8 cellular contexts compared by ENCODE assay signal in the genomic region with DNA sequence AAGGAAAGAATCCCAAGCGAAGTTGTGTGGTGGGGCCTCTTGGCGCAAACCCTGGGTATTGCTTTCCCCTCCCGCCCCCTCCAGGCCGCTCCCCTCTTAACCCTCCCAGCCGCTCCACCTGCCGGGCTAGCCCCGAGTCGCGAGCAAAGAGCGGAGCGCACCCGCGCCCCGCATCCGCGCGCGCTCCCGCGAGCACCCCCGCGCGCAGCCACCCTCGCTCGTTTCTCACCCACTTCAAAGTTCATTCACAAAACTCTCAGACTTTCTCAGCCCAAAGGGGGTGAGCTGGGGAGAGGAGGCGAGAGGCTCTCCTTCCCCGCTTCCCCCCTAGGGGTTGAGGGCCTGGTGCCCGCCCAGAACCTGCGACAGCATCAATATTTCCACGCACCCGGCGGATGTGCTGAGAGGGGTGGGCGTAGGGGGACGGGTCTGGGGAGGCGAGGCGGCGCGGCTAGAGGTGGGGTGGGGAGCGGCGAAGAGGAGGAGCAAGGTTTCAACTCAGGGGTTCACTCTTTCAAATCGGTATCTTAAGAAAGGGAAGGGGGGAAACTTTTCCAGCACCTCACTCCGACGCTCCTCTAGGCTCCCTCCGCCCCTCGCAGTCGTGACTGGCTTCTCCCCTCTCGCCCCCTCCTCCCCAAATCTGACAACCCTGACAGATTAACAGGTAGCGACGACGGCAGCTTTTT. TPM values are rescaled to one million over a fixed set of nuclear protein-coding genes. Genes with fewer than 3 reads are reported as not detected.
DNase-seq lines count a peak whose midpoint lies in the region; ATAC-seq and TF ChIP-seq lines count a peak whose summit lies in the region.

No MANE protein-coding gene starts in this region.

- H3K9me3 Mint-ChIP-seq in activated naive CD4-positive, alpha-beta T cell treated with anti-CD3 and anti-CD28 coated beads, Interleukin-2, amount 10 ng/mL, durations not matched to agents 7 days and 5 days: no peaks in the 10 kb centered on the region

- H3K27me3 ChIP-seq in KMS-11 (ENCODE audit: insufficient read depth, low read depth): no peaks in the 10 kb centered on the region
- H3K27me3 ChIP-seq in SK-N-SH (ENCODE audit: insufficient read depth): no peaks in the 10 kb centered on the region
- H3K27me3 ChIP-seq in cardiac muscle cell: no peaks in the 10 kb centered on the region
- no peaks in the 10 kb centered on the region for H3K27me3 ChIP-seq in parathyroid adenoma (ENCODE audit: control insufficient read depth, insufficient read depth, low read length)
- no peaks in the 10 kb centered on the region for H3K27me3 ChIP-seq in transverse colon

- peaks cover 40% of the 10 kb centered on the region for H3K4me1 ChIP-seq in KMS-11 (ENCODE audit: low read depth, poor library complexity, severe bottlenecking)
- H3K4me1 ChIP-seq in SK-N-SH (ENCODE audit: control insufficient read depth in 1 of 2, insufficient read depth in 2 of 2, low read depth in 1 of 2, low read length in 1 of 2): peaks cover 0 to 17% of the 10 kb centered on the region in 2 experiments; a peak in 2 of 4 replicates
- peaks cover 25% of the 10 kb centered on the region for H3K4me1 ChIP-seq in cardiac muscle cell (ENCODE audit: low read depth)
- no peaks in the 10 kb centered on the region for H3K4me1 ChIP-seq in parathyroid adenoma
- H3K4me1 ChIP-seq in transverse colon: peaks cover 1 to 27% (median 5%) of the 10 kb centered on the region in 4 donors

- H3K4me3 Mint-ChIP-seq in activated naive CD4-positive, alpha-beta T cell treated with anti-CD3 and anti-CD28 coated beads, Interleukin-2, amount 10 ng/mL, durations not matched to agents 7 days and 5 days: peak overlapping the region; percentile 76

- no peak overlapping the region for H3K4me3 ChIP-seq in KMS-11 (IDR thresholded peaks at IDR 0.05; ENCODE audit: insufficient read depth, low read depth, low read length)
- H3K4me3 ChIP-seq in SK-N-SH (ENCODE audit: low read depth in 2 of 2, low read length in 1 of 2): peak overlapping the region; percentile 94 to 97
- H3K4me3 ChIP-seq in cardiac muscle cell: peak overlapping the region; percentile 64
- H3K4me3 ChIP-seq in parathyroid adenoma (ENCODE audit: low read depth, low read length): peak overlapping the region; percentile 92
- H3K4me3 ChIP-seq in transverse colon: peak overlapping the region; percentile 64 to 85 (median 78)

- DNase-seq in SK-N-SH: peak; percentile 84
- DNase-seq in activated naive CD4-positive, alpha-beta T cell treated with anti-CD3 and anti-CD28 coated beads, Interleukin-2, amount 10 ng/mL, durations not matched to agents 7 days and 5 days: peak; percentile 81
- peak in 1 of 2 donors; percentile 84 for DNase-seq in cardiac muscle cell (ENCODE audit: low read depth in 1 of 2, low spot score in 1 of 2)
- peak; percentile 83 for DNase-seq in transverse colon

- peaks cover 32% of the 10 kb centered on the region for H3F3A ChIP-seq in SK-N-SH (replicated peaks; ENCODE audit: insufficient read depth)

- TF ChIP-seq CTCF in C4-2B (conservative IDR thresholded peaks at IDR 0.05) (peak; percentile 32), KMS-11 (conservative IDR thresholded peaks at IDR 0.05; ENCODE audit: low read depth, low read length) (peak; percentile 44; the same call in 1 of the 2 replicates), SK-N-SH (IDR thresholded peaks at IDR 0.05) (peak; percentile 44), cardiac muscle cell (IDR thresholded peaks at IDR 0.05; ENCODE audit: low read depth, low read length) (peak; percentile 26), parathyroid adenoma (IDR thresholded peaks at IDR 0.05) (peak; percentile 23), transverse colon (IDR thresholded peaks at IDR 0.05) (peak; percentile 23 to 57 (median 36))

- under 1% methylated on average over 20 of the region's 50 CpGs for WGBS in SK-N-SH (ENCODE audit: low lambda C conversion rate)
- WGBS in transverse colon (ENCODE audit: low coverage in 1 of 2), 2 donors: 0 to 1% methylated on average over 1 to 38 of the region's 50 CpGs

- H3K9ac ChIP-seq in KMS-11: peak overlapping the region; percentile 71; the same call in 1 of the 2 replicates
- peak overlapping the region; percentile 93 for H3K9ac ChIP-seq in SK-N-SH
- no peak overlapping the region for H3K9ac ChIP-seq in parathyroid adenoma

- no peaks in the 10 kb centered on the region for H3K36me3 ChIP-seq in KMS-11 (ENCODE audit: insufficient read depth)
- H3K36me3 ChIP-seq in SK-N-SH (replicated peaks in 1 of 2; ENCODE audit: control insufficient read depth in 1 of 2, insufficient read depth in 2 of 2, low read length in 1 of 2): no peaks in the 10 kb centered on the region
- H3K36me3 ChIP-seq in cardiac muscle cell: no peaks in the 10 kb centered on the region
- no peaks in the 10 kb centered on the region for H3K36me3 ChIP-seq in parathyroid adenoma (ENCODE audit: control insufficient read depth, insufficient read depth, low read length)
- no peaks in the 10 kb centered on the region for H3K36me3 ChIP-seq in transverse colon

- no peak for TF ChIP-seq EP300 in SK-N-SH (IDR thresholded peaks at IDR 0.05; ENCODE audit: borderline replicate concordance in 1 of 2, low read depth in 1 of 2, low read length in 1 of 2)
- no peak for TF ChIP-seq EP300 in transverse colon (IDR thresholded peaks at IDR 0.05; ENCODE audit: low read depth)

- TF ChIP-seq POLR2A in transverse colon (IDR thresholded peaks at IDR 0.05): peak; percentile 59

- POLR2A ChIA-PET in SK-N-SH (lab: Yijun Ruan, JAX): interaction anchor here (0.6 to 5.4 kb wide), 22 partner anchors 33 to 496 kb away, joined by 3 to 80 read pairs (median 8); no protein-coding TSS in a partner anchor

- TF ChIP-seq RAD21 in SK-N-SH (IDR thresholded peaks at IDR 0.05; ENCODE audit: low read length): peak; percentile 16; the same call in 1 of the 2 replicates

- in situ Hi-C loops in transverse colon (cut with MboI; ENCODE audit: low pct_ligation_motif_present in 1 of 4, low pct_unique_long_range_greater_than_20kb in 1 of 4, low sequenced_read_pairs in 3 of 4): loop anchor here in 1 of 4 donors (10.0 kb wide), 1 partner anchor 417 kb away; no protein-coding TSS in a partner anchor

- H2AFZ ChIP-seq in KMS-11 (ENCODE audit: low read depth) (peak overlapping the region; percentile 85), SK-N-SH (ENCODE audit: low read depth) (peak overlapping the region; percentile 61; the same call in 1 of the 2 replicates), parathyroid adenoma (peak overlapping the region; percentile 90)

- H3K4me2 ChIP-seq in KMS-11 (peak overlapping the region; percentile 75), SK-N-SH (peak overlapping the region; percentile 92), parathyroid adenoma (ENCODE audit: low read length) (peak overlapping the region; percentile 99)

- H3K9me2 ChIP-seq in SK-N-SH: no peaks in the 10 kb centered on the region

- CTCF ChIA-PET in SK-N-SH (lab: Yijun Ruan, JAX): interaction anchor here (0.6 to 7.8 kb wide), 9 partner anchors 12 to 304 kb away, joined by 3 to 91 read pairs (median 4); no protein-coding TSS in a partner anchor
- CTCF ChIA-PET in activated naive CD4-positive, alpha-beta T cell treated with anti-CD3 and anti-CD28 coated beads, Interleukin-2, amount 10 ng/mL, durations not matched to agents 7 days and 5 days (lab: Charles Lee): interaction anchor here (0.9 to 2.3 kb wide), 3 partner anchors 56 to 101 kb away, joined by 4 to 6 read pairs (median 5); no protein-coding TSS in a partner anchor

- no peaks in the 10 kb centered on the region for H3K79me2 ChIP-seq in KMS-11 (ENCODE audit: insufficient read depth, low read depth)
- peaks cover 25% of the 10 kb centered on the region; the same call in 1 of the 2 replicates for H3K79me2 ChIP-seq in SK-N-SH (ENCODE audit: insufficient read depth)
- H3K79me2 ChIP-seq in parathyroid adenoma: no peaks in the 10 kb centered on the region

- H3K27ac ChIP-seq in C4-2B: peak overlapping the region; percentile 96
- H3K27ac ChIP-seq in KMS-11: peak overlapping the region; percentile 64
- peak overlapping the region; percentile 98 to 99 for H3K27ac ChIP-seq in SK-N-SH (ENCODE audit: low read depth in 2 of 2, low read length in 1 of 2)
- H3K27ac ChIP-seq in cardiac muscle cell: peak overlapping the region; percentile 92
- H3K27ac ChIP-seq in parathyroid adenoma: peak overlapping the region; percentile 98
- H3K27ac ChIP-seq in transverse colon: peak overlapping the region; percentile 93 to 99 (median 98)

- no peaks in the 10 kb centered on the region for H3K9me3 ChIP-seq in SK-N-SH
- no peaks in the 10 kb centered on the region for H3K9me3 ChIP-seq in cardiac muscle cell (ENCODE audit: low read depth)
- H3K9me3 ChIP-seq in parathyroid adenoma (ENCODE audit: control insufficient read depth, low read length): no peaks in the 10 kb centered on the region
- no peaks in the 10 kb centered on the region for H3K9me3 ChIP-seq in transverse colon

- H3K36me3 Mint-ChIP-seq in activated naive CD4-positive, alpha-beta T cell treated with anti-CD3 and anti-CD28 coated beads, Interleukin-2, amount 10 ng/mL, durations not matched to agents 7 days and 5 days: no peaks in the 10 kb centered on the region

- intact Hi-C loops in transverse colon (cut with DNase I; ENCODE audit: low total_unique reads): loop anchor here (10.0 kb wide), 1 partner anchor 237 kb away; no protein-coding TSS in a partner anchor

- H3K27me3 Mint-ChIP-seq in activated naive CD4-positive, alpha-beta T cell treated with anti-CD3 and anti-CD28 coated beads, Interleukin-2, amount 10 ng/mL, durations not matched to agents 7 days and 5 days: peaks cover 86% of the 10 kb centered on the region

- H3K4me1 Mint-ChIP-seq in activated naive CD4-positive, alpha-beta T cell treated with anti-CD3 and anti-CD28 coated beads, Interleukin-2, amount 10 ng/mL, durations not matched to agents 7 days and 5 days: peaks cover 54% of the 10 kb centered on the region

- H3K27ac Mint-ChIP-seq in activated naive CD4-positive, alpha-beta T cell treated with anti-CD3 and anti-CD28 coated beads, Interleukin-2, amount 10 ng/mL, durations not matched to agents 7 days and 5 days: peak overlapping the region; percentile 79

- ATAC-seq in HG02885 (IDR thresholded peaks at IDR 0.05; ENCODE audit: poor library complexity, unreplicated experiment): no peak

- H4K20me1 ChIP-seq in KMS-11 (ENCODE audit: insufficient read depth) (no peaks in the 10 kb centered on the region), SK-N-SH (ENCODE audit: insufficient read depth) (no peaks in the 10 kb centered on the region)

TF ChIP-seq in SK-N-SH, 30 proteins besides CTCF, POLR2A, EP300 and RAD21 (continues in another document):
- no peak for TF ChIP-seq ELF1 (IDR thresholded peaks at IDR 0.05)
- TF ChIP-seq MEF2A (IDR thresholded peaks at IDR 0.05; ENCODE audit: borderline replicate concordance, low read depth): no peak
- no peak for TF ChIP-seq JUND (IDR thresholded peaks at IDR 0.05)
- no peak for TF ChIP-seq TEAD4 (IDR thresholded peaks at IDR 0.05; ENCODE audit: borderline replicate concordance, insufficient read depth)
- TF ChIP-seq MXI1 (IDR thresholded peaks at IDR 0.05; ENCODE audit: low read depth, low read length): peak; percentile 44; the same call in 1 of the 2 replicates

RNA-seq across cellular contexts. Expression of gene MAML3, which starts 1.8 kb away (rescaled TPM):
- polyA plus RNA-seq in SK-N-SH (2012; rRNA removed): 5.3 and 5.6 TPM in 2 replicates
- polyA plus RNA-seq in SK-N-SH (2012; cell fraction: cytosol; rRNA removed): 4.8 and 5.8 TPM in 2 replicates
- polyA plus RNA-seq in SK-N-SH (2012; cell fraction: nucleus; rRNA removed): 3.7 and 5.2 TPM in 2 replicates
- 18.0 and 22.8 TPM in 2 replicates for total RNA-seq in cardiac muscle cell
- 7.8 and 9.6 TPM in 2 replicates for polyA plus RNA-seq in cardiac muscle cell
- 10 to 100 TPM; 16.1 to 40.0 (median 18.1) TPM for total RNA-seq in transverse colon
